Comparison of ENCODE assay signal across 1 cellular context in the genomic region with DNA sequence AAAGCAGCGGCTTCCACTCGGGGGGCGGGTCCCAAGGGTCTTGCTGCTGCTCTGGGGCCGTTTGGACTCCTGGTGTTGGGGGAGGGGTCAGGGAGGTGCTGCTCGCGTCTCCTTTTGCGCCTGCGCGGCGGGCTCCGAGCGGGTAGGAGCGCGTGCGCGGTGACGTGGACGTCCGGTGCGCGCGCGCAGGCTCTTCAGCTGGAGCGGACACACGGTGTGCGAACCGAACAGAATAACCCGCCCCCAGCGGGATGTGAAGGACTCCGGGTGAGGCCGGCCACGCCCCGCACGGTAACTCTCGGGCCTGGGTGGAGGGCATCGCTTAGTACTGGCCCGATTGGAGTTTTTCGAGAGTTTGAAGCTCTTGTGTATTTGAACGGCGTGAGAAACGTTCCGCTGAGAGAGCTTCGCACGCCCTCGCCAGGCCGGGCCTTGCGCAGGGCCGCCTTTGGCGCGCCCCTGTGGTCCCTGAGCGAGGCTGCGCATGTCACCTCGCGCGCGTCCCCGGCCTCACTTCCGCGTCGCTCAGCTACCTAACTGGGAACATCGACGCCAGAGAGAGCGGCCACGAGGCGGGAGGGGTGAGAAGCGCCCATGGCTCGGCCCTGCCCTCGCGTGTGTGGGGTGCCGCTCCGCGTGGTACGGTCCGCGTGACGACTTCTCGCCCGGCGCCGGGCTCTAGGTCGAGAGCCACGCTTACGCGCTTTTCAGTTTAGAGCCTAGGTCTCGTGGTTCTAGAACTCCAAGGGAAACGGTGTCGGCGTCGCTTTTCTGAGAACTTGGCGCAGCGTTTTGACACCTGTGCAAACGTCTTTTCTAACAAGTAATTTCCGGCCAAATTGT.
TF ChIP-seq lines count a peak whose summit lies in the region.

Gene MGA, plus strand, starts transcription at position 171 of the 843 bp plus-strand sequence.

TF ChIP-seq in GM12878, 131 proteins besides CTCF, POLR2A, EP300 and RAD21 (continued from another document and continues in another):
- TF ChIP-seq, protein P1, sequence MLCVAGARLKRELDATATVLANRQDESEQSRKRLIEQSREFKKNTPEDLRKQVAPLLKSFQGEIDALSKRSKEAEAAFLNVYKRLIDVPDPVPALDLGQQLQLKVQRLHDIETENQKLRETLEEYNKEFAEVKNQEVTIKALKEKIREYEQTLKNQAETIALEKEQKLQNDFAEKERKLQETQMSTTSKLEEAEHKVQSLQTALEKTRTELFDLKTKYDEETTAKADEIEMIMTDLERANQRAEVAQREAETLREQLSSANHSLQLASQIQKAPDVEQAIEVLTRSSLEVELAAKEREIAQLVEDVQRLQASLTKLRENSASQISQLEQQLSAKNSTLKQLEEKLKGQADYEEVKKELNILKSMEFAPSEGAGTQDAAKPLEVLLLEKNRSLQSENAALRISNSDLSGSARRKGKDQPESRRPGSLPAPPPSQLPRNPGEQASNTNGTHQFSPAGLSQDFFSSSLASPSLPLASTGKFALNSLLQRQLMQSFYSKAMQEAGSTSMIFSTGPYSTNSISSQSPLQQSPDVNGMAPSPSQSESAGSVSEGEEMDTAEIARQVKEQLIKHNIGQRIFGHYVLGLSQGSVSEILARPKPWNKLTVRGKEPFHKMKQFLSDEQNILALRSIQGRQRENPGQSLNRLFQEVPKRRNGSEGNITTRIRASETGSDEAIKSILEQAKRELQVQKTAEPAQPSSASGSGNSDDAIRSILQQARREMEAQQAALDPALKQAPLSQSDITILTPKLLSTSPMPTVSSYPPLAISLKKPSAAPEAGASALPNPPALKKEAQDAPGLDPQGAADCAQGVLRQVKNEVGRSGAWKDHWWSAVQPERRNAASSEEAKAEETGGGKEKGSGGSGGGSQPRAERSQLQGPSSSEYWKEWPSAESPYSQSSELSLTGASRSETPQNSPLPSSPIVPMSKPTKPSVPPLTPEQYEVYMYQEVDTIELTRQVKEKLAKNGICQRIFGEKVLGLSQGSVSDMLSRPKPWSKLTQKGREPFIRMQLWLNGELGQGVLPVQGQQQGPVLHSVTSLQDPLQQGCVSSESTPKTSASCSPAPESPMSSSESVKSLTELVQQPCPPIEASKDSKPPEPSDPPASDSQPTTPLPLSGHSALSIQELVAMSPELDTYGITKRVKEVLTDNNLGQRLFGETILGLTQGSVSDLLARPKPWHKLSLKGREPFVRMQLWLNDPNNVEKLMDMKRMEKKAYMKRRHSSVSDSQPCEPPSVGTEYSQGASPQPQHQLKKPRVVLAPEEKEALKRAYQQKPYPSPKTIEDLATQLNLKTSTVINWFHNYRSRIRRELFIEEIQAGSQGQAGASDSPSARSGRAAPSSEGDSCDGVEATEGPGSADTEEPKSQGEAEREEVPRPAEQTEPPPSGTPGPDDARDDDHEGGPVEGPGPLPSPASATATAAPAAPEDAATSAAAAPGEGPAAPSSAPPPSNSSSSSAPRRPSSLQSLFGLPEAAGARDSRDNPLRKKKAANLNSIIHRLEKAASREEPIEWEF (IDR thresholded peaks at IDR 0.05; ENCODE audit: insufficient replicate concordance, low read depth, low read length) = no peak
- no peak for TF ChIP-seq YBX1 (IDR thresholded peaks at IDR 0.05)
- TF ChIP-seq IKZF2 (IDR thresholded peaks at IDR 0.05) = peak in 1 of 2 experiments; percentile 30; a peak in 3 of 4 replicates
- 0 out of 2 replicates have a peak, but pooled peaks have one; percentile 59 for TF ChIP-seq DPF2 (IDR thresholded peaks at IDR 0.05)
- no peak for TF ChIP-seq TBL1XR1 (IDR thresholded peaks at IDR 0.05; ENCODE audit: low read depth, low read length)
- TF ChIP-seq MEF2B (IDR thresholded peaks at IDR 0.05; ENCODE audit: partially characterized antibody, poor library complexity, severe bottlenecking) = peak; percentile 67
- TF ChIP-seq, protein P2, sequence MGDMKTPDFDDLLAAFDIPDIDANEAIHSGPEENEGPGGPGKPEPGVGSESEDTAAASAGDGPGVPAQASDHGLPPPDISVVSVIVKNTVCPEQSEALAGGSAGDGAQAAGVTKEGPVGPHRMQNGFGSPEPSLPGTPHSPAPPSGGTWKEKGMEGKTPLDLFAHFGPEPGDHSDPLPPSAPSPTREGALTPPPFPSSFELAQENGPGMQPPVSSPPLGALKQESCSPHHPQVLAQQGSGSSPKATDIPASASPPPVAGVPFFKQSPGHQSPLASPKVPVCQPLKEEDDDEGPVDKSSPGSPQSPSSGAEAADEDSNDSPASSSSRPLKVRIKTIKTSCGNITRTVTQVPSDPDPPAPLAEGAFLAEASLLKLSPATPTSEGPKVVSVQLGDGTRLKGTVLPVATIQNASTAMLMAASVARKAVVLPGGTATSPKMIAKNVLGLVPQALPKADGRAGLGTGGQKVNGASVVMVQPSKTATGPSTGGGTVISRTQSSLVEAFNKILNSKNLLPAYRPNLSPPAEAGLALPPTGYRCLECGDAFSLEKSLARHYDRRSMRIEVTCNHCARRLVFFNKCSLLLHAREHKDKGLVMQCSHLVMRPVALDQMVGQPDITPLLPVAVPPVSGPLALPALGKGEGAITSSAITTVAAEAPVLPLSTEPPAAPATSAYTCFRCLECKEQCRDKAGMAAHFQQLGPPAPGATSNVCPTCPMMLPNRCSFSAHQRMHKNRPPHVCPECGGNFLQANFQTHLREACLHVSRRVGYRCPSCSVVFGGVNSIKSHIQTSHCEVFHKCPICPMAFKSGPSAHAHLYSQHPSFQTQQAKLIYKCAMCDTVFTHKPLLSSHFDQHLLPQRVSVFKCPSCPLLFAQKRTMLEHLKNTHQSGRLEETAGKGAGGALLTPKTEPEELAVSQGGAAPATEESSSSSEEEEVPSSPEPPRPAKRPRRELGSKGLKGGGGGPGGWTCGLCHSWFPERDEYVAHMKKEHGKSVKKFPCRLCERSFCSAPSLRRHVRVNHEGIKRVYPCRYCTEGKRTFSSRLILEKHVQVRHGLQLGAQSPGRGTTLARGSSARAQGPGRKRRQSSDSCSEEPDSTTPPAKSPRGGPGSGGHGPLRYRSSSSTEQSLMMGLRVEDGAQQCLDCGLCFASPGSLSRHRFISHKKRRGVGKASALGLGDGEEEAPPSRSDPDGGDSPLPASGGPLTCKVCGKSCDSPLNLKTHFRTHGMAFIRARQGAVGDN (IDR thresholded peaks at IDR 0.05) = peak; percentile 99
- TF ChIP-seq POLR2AphosphoS5 (IDR thresholded peaks at IDR 0.05; ENCODE audit: low read length) = peak; percentile 81
- TF ChIP-seq SREBF2 (IDR thresholded peaks at IDR 0.05; ENCODE audit: low read length) = no peak
- TF ChIP-seq SRF (IDR thresholded peaks at IDR 0.05; ENCODE audit: low read depth in 2 of 2, low read length in 2 of 2) = no peak
- TF ChIP-seq TCF7 (IDR thresholded peaks at IDR 0.05; ENCODE audit: borderline replicate concordance) = no peak
- no peak for TF ChIP-seq RBBP5 (conservative IDR thresholded peaks at IDR 0.05)
- TF ChIP-seq, protein P3, sequence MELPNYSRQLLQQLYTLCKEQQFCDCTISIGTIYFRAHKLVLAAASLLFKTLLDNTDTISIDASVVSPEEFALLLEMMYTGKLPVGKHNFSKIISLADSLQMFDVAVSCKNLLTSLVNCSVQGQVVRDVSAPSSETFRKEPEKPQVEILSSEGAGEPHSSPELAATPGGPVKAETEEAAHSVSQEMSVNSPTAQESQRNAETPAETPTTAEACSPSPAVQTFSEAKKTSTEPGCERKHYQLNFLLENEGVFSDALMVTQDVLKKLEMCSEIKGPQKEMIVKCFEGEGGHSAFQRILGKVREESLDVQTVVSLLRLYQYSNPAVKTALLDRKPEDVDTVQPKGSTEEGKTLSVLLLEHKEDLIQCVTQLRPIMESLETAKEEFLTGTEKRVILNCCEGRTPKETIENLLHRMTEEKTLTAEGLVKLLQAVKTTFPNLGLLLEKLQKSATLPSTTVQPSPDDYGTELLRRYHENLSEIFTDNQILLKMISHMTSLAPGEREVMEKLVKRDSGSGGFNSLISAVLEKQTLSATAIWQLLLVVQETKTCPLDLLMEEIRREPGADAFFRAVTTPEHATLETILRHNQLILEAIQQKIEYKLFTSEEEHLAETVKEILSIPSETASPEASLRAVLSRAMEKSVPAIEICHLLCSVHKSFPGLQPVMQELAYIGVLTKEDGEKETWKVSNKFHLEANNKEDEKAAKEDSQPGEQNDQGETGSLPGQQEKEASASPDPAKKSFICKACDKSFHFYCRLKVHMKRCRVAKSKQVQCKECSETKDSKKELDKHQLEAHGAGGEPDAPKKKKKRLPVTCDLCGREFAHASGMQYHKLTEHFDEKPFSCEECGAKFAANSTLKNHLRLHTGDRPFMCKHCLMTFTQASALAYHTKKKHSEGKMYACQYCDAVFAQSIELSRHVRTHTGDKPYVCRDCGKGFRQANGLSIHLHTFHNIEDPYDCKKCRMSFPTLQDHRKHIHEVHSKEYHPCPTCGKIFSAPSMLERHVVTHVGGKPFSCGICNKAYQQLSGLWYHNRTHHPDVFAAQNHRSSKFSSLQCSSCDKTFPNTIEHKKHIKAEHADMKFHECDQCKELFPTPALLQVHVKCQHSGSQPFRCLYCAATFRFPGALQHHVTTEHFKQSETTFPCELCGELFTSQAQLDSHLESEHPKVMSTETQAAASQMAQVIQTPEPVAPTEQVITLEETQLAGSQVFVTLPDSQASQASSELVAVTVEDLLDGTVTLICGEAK (IDR thresholded peaks at IDR 0.05; ENCODE audit: borderline replicate concordance) = peak; percentile 56; the same call in 1 of the 2 replicates
- no peak for TF ChIP-seq EZH2 (IDR thresholded peaks at IDR 0.05; ENCODE audit: borderline replicate concordance, control insufficient read depth, low read depth, low read length)
- no peak for TF ChIP-seq RFX5 (IDR thresholded peaks at IDR 0.05; ENCODE audit: low read depth, low read length)
- TF ChIP-seq ZSCAN29 (IDR thresholded peaks at IDR 0.05) = no peak
- TF ChIP-seq TCF12 (IDR thresholded peaks at IDR 0.05; ENCODE audit: low read depth, low read length) = peak; percentile 38; the same call in 1 of the 2 replicates
- TF ChIP-seq ATF7 (IDR thresholded peaks at IDR 0.05; ENCODE audit: low read depth) = no peak
- TF ChIP-seq TCF3 (IDR thresholded peaks at IDR 0.05; ENCODE audit: borderline replicate concordance, insufficient read depth, low read depth, low read length) = 0 out of 2 replicates have a peak, but pooled peaks have one; percentile 28
- 0 out of 2 replicates have a peak, but pooled peaks have one; percentile 19 for TF ChIP-seq GABPA (IDR thresholded peaks at IDR 0.05; ENCODE audit: low read depth)
- TF ChIP-seq LARP7 (IDR thresholded peaks at IDR 0.05) = peak; percentile 76; the same call in 1 of the 2 replicates
- peak; percentile 48 for TF ChIP-seq RAD51 (IDR thresholded peaks at IDR 0.05)
- TF ChIP-seq ATF3 (IDR thresholded peaks at IDR 0.05; ENCODE audit: borderline replicate concordance, extremely low read depth, low read depth, low read length) = no peak
- TF ChIP-seq SMARCA5 (IDR thresholded peaks at IDR 0.05) = peak; percentile 50; the same call in 1 of the 2 replicates
- peak; percentile 36; the same call in 1 of the 2 replicates for TF ChIP-seq RB1 (IDR thresholded peaks at IDR 0.05; ENCODE audit: borderline replicate concordance)
- no peak for TF ChIP-seq SPI1 (IDR thresholded peaks at IDR 0.05; ENCODE audit: borderline replicate concordance, insufficient read depth, low read depth, low read length)
- TF ChIP-seq, protein P4, sequence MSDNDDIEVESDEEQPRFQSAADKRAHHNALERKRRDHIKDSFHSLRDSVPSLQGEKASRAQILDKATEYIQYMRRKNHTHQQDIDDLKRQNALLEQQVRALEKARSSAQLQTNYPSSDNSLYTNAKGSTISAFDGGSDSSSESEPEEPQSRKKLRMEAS (IDR thresholded peaks at IDR 0.05; ENCODE audit: low read depth, low read length) = peak; percentile 95
- no peak for TF ChIP-seq CEBPZ (IDR thresholded peaks at IDR 0.05; ENCODE audit: low read depth, low read length)
- TF ChIP-seq FOS (IDR thresholded peaks at IDR 0.05; ENCODE audit: borderline replicate concordance, extremely low read depth, insufficient read length) = no peak
- TF ChIP-seq TAF1 (IDR thresholded peaks at IDR 0.05; ENCODE audit: borderline replicate concordance, low read depth, low read length) = peak; percentile 39; the same call in 1 of the 2 replicates
- peak; percentile 95 for TF ChIP-seq IKZF1 (conservative IDR thresholded peaks at IDR 0.05)
- TF ChIP-seq RUNX3 (IDR thresholded peaks at IDR 0.05; ENCODE audit: low read length) = no peak; the same call in 1 of the 2 replicates
- TF ChIP-seq CHD2 (IDR thresholded peaks at IDR 0.05; ENCODE audit: borderline replicate concordance, low read depth, low read length) = peak; percentile 86
